ENCODE assay signal across 11 cellular contexts in genomic region chr15:101650145-101650544, GRCh38. TPM values are rescaled to one million over a fixed set of nuclear protein-coding genes. Genes with fewer than 3 reads are reported as not detected.
DNase-seq lines count a peak whose midpoint lies in the region; ATAC-seq and TF ChIP-seq lines count a peak whose summit lies in the region.
"Had no signal": no experiment of that assay in that cellular context is flagged by ENCODE, and none has a peak within 500 bp of the region (broad histone marks: within the 10 kb centered on the region; RNA-seq: fewer than 3 reads in every experiment).

No MANE protein-coding gene starts in this region.

- H3K27me3 ChIP-seq in BE2C (no peaks in the 10 kb centered on the region), GM23338 (ENCODE audit: insufficient read depth) (peaks cover 9% of the 10 kb centered on the region; the same call in 1 of the 2 replicates), muscle layer of duodenum (ENCODE audit: low read depth, low read length) (no peaks in the 10 kb centered on the region), A673 (replicated peaks; ENCODE audit: insufficient read depth, low read depth, low read length, poor library complexity) (no peaks in the 10 kb centered on the region)

- POLR2A ChIA-PET in activated CD8-positive, alpha-beta T cell treated with anti-CD3 and anti-CD28 coated beads, Interleukin-2, amount 10 ng/mL, durations not matched to agents 7 days and 5 days (lab: Charles Lee): interaction anchor here (1.0 to 1.6 kb wide), 2 partner anchors 330 to 355 kb away, joined by 3 to 5 read pairs; partner anchors contain the start of gene SNRPA1
- POLR2A ChIA-PET in A673 (lab: Charles Lee; ENCODE audit: low non-redundant PET): no interaction called here

- H3K27ac ChIP-seq in GM23338 (ENCODE audit: low read depth) (no peak overlapping the region), muscle layer of duodenum (ENCODE audit: low read length) (peak overlapping the region; percentile 94), A673 (ENCODE audit: low read depth, low read length, poor library complexity, severe bottlenecking) (no peak overlapping the region)

- no TSS peak for BruUV-seq in A673 (replicated peaks; lab: Mats Ljungman, UMichigan)

- H3K4me3 ChIP-seq in BE2C (ENCODE audit: low read depth, low read length) (peak overlapping the region; percentile 90), GM23338 (no peak overlapping the region), muscle layer of duodenum (ENCODE audit: low read depth in 1 of 2, low read length in 2 of 2) (peak overlapping the region in 1 of 2 donors; percentile 89), A673 (ENCODE audit: low read depth, low read length, poor library complexity, severe bottlenecking) (no peak overlapping the region)

- intact Hi-C loops in A673 (cut with micrococcal nuclease; ENCODE audit: unreplicated experiment): no loop called here

- H3K79me2 ChIP-seq in GM23338 (replicated peaks; ENCODE audit: insufficient read depth): peaks cover 39% of the 10 kb centered on the region

- no peaks in the 10 kb centered on the region for H3K9me2 ChIP-seq in GM23338 (ENCODE audit: insufficient read depth)

- peaks cover 6% of the 10 kb centered on the region for H4K20me1 ChIP-seq in GM23338 (replicated peaks; ENCODE audit: insufficient read depth)

- peaks cover 16% of the 10 kb centered on the region; the same call in 2 of the 3 replicates for H3K9me3 Mint-ChIP-seq in GM23338
- H3K9me3 Mint-ChIP-seq in activated CD8-positive, alpha-beta T cell treated with anti-CD3 and anti-CD28 coated beads, Interleukin-2, amount 10 ng/mL, durations not matched to agents 7 days and 5 days (ENCODE audit: insufficient read depth): no peaks in the 10 kb centered on the region
- H3K9me3 Mint-ChIP-seq: activated B cell treated with CpG ODN at 0.5 μM for 24 hours had no signal

- DNase-seq in BE2C (no peak), GM23338 (ENCODE audit: low spot score) (no peak), activated gamma-delta T cell treated with Interleukin-2 at 50 U/mL for 16 hours (no peak), iPS-NIHi11 (ENCODE audit: low spot score) (no peak), A673 (ENCODE audit: low spot score) (no peak)
- no peak for DNase-seq in activated CD8-positive, alpha-beta T cell treated with anti-CD3 and anti-CD28 coated beads, Interleukin-2, amount 10 ng/mL, durations not matched to agents 7 days and 5 days
- no peak for DNase-seq in stimulated activated CD4-positive, alpha-beta T cell treated with anti-CD3 and anti-CD28 coated beads, Interleukin-2, amount 100 ng/mL, for 24 hours
- DNase-seq: activated B cell treated with CpG ODN at 0.5 μM for 24 hours, NCI-H2029 treated with DMSO at 0.1 percent for 48 hours, OCI-M1 had no signal

- H3K4me1 ChIP-seq in BE2C (peaks cover 2% of the 10 kb centered on the region; the same call in 1 of the 2 replicates), GM23338 (ENCODE audit: insufficient read depth) (no peaks in the 10 kb centered on the region), muscle layer of duodenum (ENCODE audit: control insufficient read depth in 1 of 2, insufficient read depth in 2 of 2, low read length in 2 of 2) (peaks cover 15 to 28% of the 10 kb centered on the region in 2 donors), A673 (ENCODE audit: insufficient read depth, low read length, poor library complexity, severe bottlenecking) (peaks cover 38% of the 10 kb centered on the region)

- H3K4me2 ChIP-seq in GM23338: no peak overlapping the region

- H3K4me1 Mint-ChIP-seq in GM23338: peaks cover 6% of the 10 kb centered on the region
- peaks cover 41% of the 10 kb centered on the region for H3K4me1 Mint-ChIP-seq in activated CD8-positive, alpha-beta T cell treated with anti-CD3 and anti-CD28 coated beads, Interleukin-2, amount 10 ng/mL, durations not matched to agents 7 days and 5 days (ENCODE audit: low read depth)

- H3K36me3 Mint-ChIP-seq in GM23338 (ENCODE audit: low read depth): peaks cover 43% of the 10 kb centered on the region
- peaks cover 41% of the 10 kb centered on the region for H3K36me3 Mint-ChIP-seq in activated CD8-positive, alpha-beta T cell treated with anti-CD3 and anti-CD28 coated beads, Interleukin-2, amount 10 ng/mL, durations not matched to agents 7 days and 5 days (ENCODE audit: low read depth)

- H3K9me3 ChIP-seq in BE2C (no peaks in the 10 kb centered on the region), muscle layer of duodenum (ENCODE audit: control insufficient read depth in 1 of 2, low read length in 2 of 2) (no peaks in the 10 kb centered on the region), A673 (ENCODE audit: low read depth, low read length, poor library complexity, severe bottlenecking) (no peaks in the 10 kb centered on the region)

- no peaks in the 10 kb centered on the region for H3F3A ChIP-seq in GM23338 (replicated peaks; ENCODE audit: low read depth)

- no peak overlapping the region for H2AFZ ChIP-seq in GM23338

- H3K27ac Mint-ChIP-seq in GM23338: no peak overlapping the region
- H3K27ac Mint-ChIP-seq in activated CD8-positive, alpha-beta T cell treated with anti-CD3 and anti-CD28 coated beads, Interleukin-2, amount 10 ng/mL, durations not matched to agents 7 days and 5 days: peak overlapping the region; percentile 4

- CTCF ChIA-PET in activated CD8-positive, alpha-beta T cell treated with anti-CD3 and anti-CD28 coated beads, Interleukin-2, amount 10 ng/mL, durations not matched to agents 7 days and 5 days (lab: Charles Lee): interaction anchor here (1.0 to 2.7 kb wide), 5 partner anchors 9 to 362 kb away, joined by 3 to 23 read pairs (median 7); partner anchors contain the start of gene SNRPA1
- CTCF ChIA-PET in A673 (lab: Charles Lee): no interaction called here

- no peak for ATAC-seq in GM23338
- no peak for ATAC-seq in activated CD8-positive, alpha-beta T cell treated with anti-CD3 and anti-CD28 coated beads, Interleukin-2, amount 10 ng/mL, durations not matched to agents 7 days and 5 days

- 0 out of 3 replicates have a peak overlapping the region, but pooled peaks have one; percentile 6 for H3K4me3 Mint-ChIP-seq in GM23338
- peak overlapping the region; percentile 93 for H3K4me3 Mint-ChIP-seq in activated CD8-positive, alpha-beta T cell treated with anti-CD3 and anti-CD28 coated beads, Interleukin-2, amount 10 ng/mL, durations not matched to agents 7 days and 5 days

- TF ChIP-seq CTCF in BE2C (IDR thresholded peaks at IDR 0.05; ENCODE audit: low read depth, low read length) (no peak), GM23338 (conservative IDR thresholded peaks at IDR 0.05; ENCODE audit: low read depth in 2 of 2) (no peak), A673 (conservative IDR thresholded peaks at IDR 0.05; ENCODE audit: low read depth, low read length) (no peak)

- H3K27me3 Mint-ChIP-seq in GM23338 (ENCODE audit: insufficient read depth, low read depth, poor library complexity): peaks cover 7% of the 10 kb centered on the region
- H3K27me3 Mint-ChIP-seq in activated CD8-positive, alpha-beta T cell treated with anti-CD3 and anti-CD28 coated beads, Interleukin-2, amount 10 ng/mL, durations not matched to agents 7 days and 5 days (ENCODE audit: low read depth): no peaks in the 10 kb centered on the region
- H3K27me3 Mint-ChIP-seq: activated B cell treated with CpG ODN at 0.5 μM for 24 hours had no signal

- H3K36me3 ChIP-seq in BE2C (peaks cover 47% of the 10 kb centered on the region), GM23338 (ENCODE audit: insufficient read depth) (peaks cover 15% of the 10 kb centered on the region; the same call in 1 of the 2 replicates), muscle layer of duodenum (ENCODE audit: control insufficient read depth in 1 of 2, insufficient read depth in 2 of 2, low read length in 2 of 2) (peaks cover 28 to 31% of the 10 kb centered on the region in 2 donors), A673 (ENCODE audit: insufficient read depth, low read length, poor library complexity, severe bottlenecking) (peaks cover 51% of the 10 kb centered on the region)

TF ChIP-seq in GM23338, 12 proteins besides CTCF, POLR2A, EP300 and RAD21 (continues in another document):
- TF ChIP-seq NANOG (IDR thresholded peaks at IDR 0.05; ENCODE audit: borderline replicate concordance) (no peak), STAT1 (IDR thresholded peaks at IDR 0.05; ENCODE audit: unreplicated experiment) (no peak), CREB1 (CRISPR knock-in tag; IDR thresholded peaks at IDR 0.05; ENCODE audit: low read depth) (no peak), EZH2 (IDR thresholded peaks at IDR 0.05; ENCODE audit: low read depth, unreplicated experiment) (no peak), REST (IDR thresholded peaks at IDR 0.05; ENCODE audit: unreplicated experiment) (no peak), JUNB (IDR thresholded peaks at IDR 0.05; ENCODE audit: unreplicated experiment) (no peak)

RNA-seq across cellular contexts. Expression of gene TM2D3, which starts 2.0 kb away (rescaled TPM):
- polyA plus RNA-seq in BE2C (2012; ENCODE audit: insufficient read depth, insufficient read length, low read depth): 81.4 TPM
- 33.9 and 36.6 TPM in 2 replicates for total RNA-seq in GM23338 (2014; rRNA removed; shearing (Covaris generic))
- 26.2 and 28.7 TPM in 2 replicates for polyA plus RNA-seq in GM23338 (2016; fragmentation: Nextera tagmentation; extraction: Ambion mirVana)
- 10 to 100 TPM; 36.8 to 38.8 TPM for total RNA-seq in activated CD8-positive, alpha-beta T cell treated with anti-CD3 and anti-CD28 coated beads, Interleukin-2, amount 10 ng/mL, durations not matched to agents 7 days and 5 days
- 49.4 and 50.7 TPM in 2 replicates for total RNA-seq in A673 (2021)
